In the genomic region with DNA sequence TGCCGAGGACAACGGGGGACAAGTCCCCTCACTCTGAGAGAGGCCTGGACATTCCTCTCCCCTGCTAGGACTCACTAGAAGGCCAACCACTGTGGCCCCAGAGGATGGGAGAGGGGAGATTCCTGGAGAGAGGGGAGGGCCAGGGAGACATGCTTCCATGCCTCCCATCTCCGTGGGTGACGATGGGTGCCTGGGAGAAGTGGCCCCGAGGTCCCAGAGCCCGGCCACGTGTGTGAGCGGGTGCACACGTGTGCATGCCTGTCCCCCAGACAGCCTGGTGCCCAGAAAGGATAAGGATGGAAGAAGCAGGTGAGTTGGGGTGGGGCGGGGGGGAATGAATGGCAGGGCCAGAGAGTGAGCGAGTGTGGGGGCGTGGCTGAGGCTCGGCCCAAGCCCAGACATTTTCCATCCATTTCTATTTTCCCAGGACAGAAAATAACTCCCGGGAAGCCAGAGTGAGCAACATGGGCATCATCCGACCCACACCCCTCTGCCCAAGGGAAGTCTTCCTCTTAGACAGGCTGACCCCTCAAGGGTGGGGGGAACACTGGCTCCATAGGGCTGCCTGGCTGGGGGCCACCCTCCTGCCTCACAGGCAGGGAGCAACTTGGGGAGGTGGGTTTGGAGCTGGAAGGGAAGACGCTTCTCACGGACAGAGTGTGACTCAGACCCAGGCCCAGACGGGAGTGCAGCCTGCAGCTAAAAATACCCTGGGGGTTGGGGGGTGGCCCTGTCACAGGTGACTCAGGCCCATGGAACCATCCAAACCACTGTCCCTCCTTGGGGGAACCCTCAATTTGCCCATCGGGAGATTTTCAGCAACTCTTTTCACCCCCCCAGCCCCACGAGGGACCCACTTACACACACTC, we compare ENCODE assay signal across 9 cellular contexts. TPM values are rescaled to one million over a fixed set of nuclear protein-coding genes. Genes with fewer than 3 reads are reported as not detected.
DNase-seq lines count a peak whose midpoint lies in the region; ATAC-seq and TF ChIP-seq lines count a peak whose summit lies in the region.
"Not testable (repeated sequence)": the region's sequence is repeated elsewhere in the genome, so short reads cannot be mapped to it uniquely, and the experiment has no call there.
"Had no signal": no experiment of that assay in that cellular context is flagged by ENCODE, and none has a peak within 500 bp of the region (broad histone marks: within the 10 kb centered on the region; RNA-seq: fewer than 3 reads in every experiment).

No MANE protein-coding gene starts in this region.

- H3K4me1 ChIP-seq in RWPE2 (ENCODE audit: insufficient read depth, poor library complexity, severe bottlenecking); right lobe of liver; smooth muscle cell (ENCODE audit: low read depth): not testable (repeated sequence)

- not testable (repeated sequence) for H3K27ac Mint-ChIP-seq in activated naive CD4-positive, alpha-beta T cell treated with anti-CD3 and anti-CD28 coated beads, Interleukin-2, amount 50 U/mL, for 72 hours

- H3K4me2 ChIP-seq in smooth muscle cell = not testable (repeated sequence)

- H3K9ac ChIP-seq in smooth muscle cell (ENCODE audit: low read depth) = not testable (repeated sequence)

- not testable (repeated sequence) for H2AFZ ChIP-seq in smooth muscle cell (ENCODE audit: low read depth)

- H3K36me3 Mint-ChIP-seq in activated naive CD4-positive, alpha-beta T cell treated with anti-CD3 and anti-CD28 coated beads, Interleukin-2, amount 50 U/mL, for 72 hours = not testable (repeated sequence)

- ATAC-seq in RWPE2 (ENCODE audit: low read depth) = peak; percentile 86
- peak; percentile 21 to 64 for ATAC-seq in activated naive CD4-positive, alpha-beta T cell treated with anti-CD3 and anti-CD28 coated beads, Interleukin-2, amount 50 U/mL, for 72 hours
- ATAC-seq in Right ventricle myocardium superior (ENCODE audit: poor library complexity) = peak; percentile 9
- peak; percentile 17 to 44 (median 26) for ATAC-seq in right lobe of liver

- no CpG with 5 or more reads among the region's 20 CpGs for WGBS in right lobe of liver (ENCODE audit: insufficient coverage, low coverage, low lambda C conversion rate, missing lambda C conversion rate)
- WGBS in smooth muscle cell (ENCODE audit: low lambda C conversion rate) = 64% methylated on average over 15 of the region's 20 CpGs

- not testable (repeated sequence) for H3F3A ChIP-seq in smooth muscle cell (ENCODE audit: low read depth)

- not testable (repeated sequence) for H3K27me3 ChIP-seq in RWPE2 (ENCODE audit: insufficient read depth, poor library complexity, severe bottlenecking); right lobe of liver; smooth muscle cell (ENCODE audit: low read depth)

- intact Hi-C loops in Right ventricle myocardium superior (cut with DNase I); right lobe of liver (cut with DNase I): not testable (repeated sequence)

- not testable (repeated sequence) for H3K9me3 Mint-ChIP-seq in activated naive CD4-positive, alpha-beta T cell treated with anti-CD3 and anti-CD28 coated beads, Interleukin-2, amount 50 U/mL, for 72 hours

- TF ChIP-seq CTCF in RWPE2 (IDR thresholded peaks at IDR 0.05; ENCODE audit: poor library complexity, severe bottlenecking); right lobe of liver (IDR thresholded peaks at IDR 0.05); smooth muscle cell (IDR thresholded peaks at IDR 0.05; ENCODE audit: borderline replicate concordance, insufficient read depth, poor library complexity, severe bottlenecking): not testable (repeated sequence)

- TF ChIP-seq POLR2A in right lobe of liver (IDR thresholded peaks at IDR 0.05) = not testable (repeated sequence)

- DNase-seq in EH (ENCODE audit: low read depth) (peak; percentile 37), HT1080 (ENCODE audit: low read depth) (peak; percentile 38)
- DNase-seq in RWPE2 (ENCODE audit: low spot score); activated naive CD4-positive, alpha-beta T cell treated with anti-CD3 and anti-CD28 coated beads, Interleukin-2, amount 50 U/mL, for 72 hours (ENCODE audit: low spot score in 2 of 2); Right ventricle myocardium superior; right lobe of liver; smooth muscle cell (lab: John Stamatoyannopoulos, UW; ENCODE audit: unreplicated experiment): not testable (repeated sequence)

- not testable (repeated sequence) for H4K20me1 ChIP-seq in smooth muscle cell (ENCODE audit: low read depth)

- H3K27ac ChIP-seq in RWPE2 (ENCODE audit: poor library complexity, severe bottlenecking); right lobe of liver: not testable (repeated sequence)
- peak overlapping the region; percentile 42 for H3K27ac ChIP-seq in smooth muscle cell (ENCODE audit: low read depth)

- not testable (repeated sequence) for H3K36me3 ChIP-seq in RWPE2 (ENCODE audit: low read depth); right lobe of liver; smooth muscle cell (ENCODE audit: low read depth)

- not testable (repeated sequence) for H3K9me3 ChIP-seq in RWPE2 (ENCODE audit: severe bottlenecking); right lobe of liver; smooth muscle cell (replicated peaks; ENCODE audit: low read depth)

- H3K79me2 ChIP-seq in smooth muscle cell (ENCODE audit: low read depth) = not testable (repeated sequence)

- not testable (repeated sequence) for H3K4me3 ChIP-seq in RWPE2 (ENCODE audit: severe bottlenecking); right lobe of liver; smooth muscle cell

RNA-seq across cellular contexts. Expression of a gene that starts 29.3 kb away (rescaled TPM):
- not detected in 2 replicates for total RNA-seq in HT1080 (2014; rRNA removed; shearing (Covaris generic))
- not detected in 2 replicates for polyA plus RNA-seq in HT1080 (2015; cell fraction: cytosol; rRNA removed)
- polyA plus RNA-seq in HT1080 (2015; cell fraction: nucleus; rRNA removed) = not detected in 2 replicates
- not detected for total RNA-seq in activated naive CD4-positive, alpha-beta T cell treated with anti-CD3 and anti-CD28 coated beads, Interleukin-2, amount 50 U/mL, for 72 hours
- total RNA-seq in Right ventricle myocardium superior = not detected
- total RNA-seq in right lobe of liver = not detected
- total RNA-seq in smooth muscle cell = not detected in 2 replicates
- polyA plus RNA-seq in smooth muscle cell = 0.15 and 0.74 TPM in 2 replicates
- total RNA-seq: H4 had no signal
- polyA plus RNA-seq: CD14-positive monocyte had no signal

RNA-seq across cellular contexts. Expression of a gene that starts 42.2 kb away (rescaled TPM):
- total RNA-seq in HT1080 (2014; rRNA removed; shearing (Covaris generic)) = 16.9 and 18.4 TPM in 2 replicates
- polyA plus RNA-seq in HT1080 (2015; cell fraction: cytosol; rRNA removed) = 13.7 and 16.3 TPM in 2 replicates
- 3.9 and 4.2 TPM in 2 replicates for polyA plus RNA-seq in HT1080 (2015; cell fraction: nucleus; rRNA removed)
- 1 to 10 TPM; 3.3 to 7.5 TPM for total RNA-seq in activated naive CD4-positive, alpha-beta T cell treated with anti-CD3 and anti-CD28 coated beads, Interleukin-2, amount 50 U/mL, for 72 hours
- 44.6 TPM for total RNA-seq in Right ventricle myocardium superior
- 10 to 100 TPM; 13.6 to 25.1 (median 17.8) TPM for total RNA-seq in right lobe of liver
- 5.6 and 8.6 TPM in 2 replicates for total RNA-seq in smooth muscle cell
- polyA plus RNA-seq in smooth muscle cell = 4.6 and 9.5 TPM in 2 replicates

Comparison
In these comparisons a context has a peak if more than half of its experiments do, and no peak if none do; other contexts are left out.
1. ATAC-seq: peak in every context shown above with its lines; median percentile 86 in RWPE2; 42 in activated naive CD4-positive, alpha-beta T cell treated with anti-CD3 and anti-CD28 coated beads, Interleukin-2, amount 50 U/mL, for 72 hours; 26 in right lobe of liver; 9 in Right ventricle myocardium superior.